8 cellular contexts compared by ENCODE assay signal in genomic region chr19:42480335-42481095, GRCh38. TPM values are rescaled to one million over a fixed set of nuclear protein-coding genes. Genes with fewer than 3 reads are reported as not detected.
DNase-seq lines count a peak whose midpoint lies in the region; ATAC-seq and TF ChIP-seq lines count a peak whose summit lies in the region.

No MANE protein-coding gene starts in this region.

- no peak overlapping the region for H3K4me2 ChIP-seq in mesenchymal stem cell (ENCODE audit: low read length, poor library complexity, severe bottlenecking)
- H3K4me2 ChIP-seq in MM.1S (ENCODE audit: low read depth, low read length) = no peak overlapping the region

- H3K9me3 Mint-ChIP-seq in CD4-positive, alpha-beta T cell = no peaks in the 10 kb centered on the region
- no peaks in the 10 kb centered on the region for H3K9me3 Mint-ChIP-seq in activated naive CD4-positive, alpha-beta T cell treated with anti-CD3 and anti-CD28 coated beads, Interleukin-2, amount 10 ng/mL, durations not matched to agents 7 days and 5 days

- no peak overlapping the region for H3K9ac ChIP-seq in mesenchymal stem cell (ENCODE audit: low read length)
- H3K9ac ChIP-seq in MM.1S (ENCODE audit: low read length) = no peak overlapping the region

- H3K36me3 Mint-ChIP-seq in CD4-positive, alpha-beta T cell (ENCODE audit: low read depth) = no peaks in the 10 kb centered on the region
- peaks cover 2% of the 10 kb centered on the region for H3K36me3 Mint-ChIP-seq in activated naive CD4-positive, alpha-beta T cell treated with anti-CD3 and anti-CD28 coated beads, Interleukin-2, amount 10 ng/mL, durations not matched to agents 7 days and 5 days

- H3K27me3 ChIP-seq in CD4-positive, alpha-beta T cell (ENCODE audit: control insufficient read depth, insufficient read depth, low read length) = no peaks in the 10 kb centered on the region
- H3K27me3 ChIP-seq in mesenchymal stem cell (ENCODE audit: control insufficient read depth in 1 of 2, insufficient read depth in 1 of 2, low read length in 2 of 2) (peaks cover 0 to 16% of the 10 kb centered on the region in 2 experiments), MM.1S (replicated peaks; ENCODE audit: insufficient read depth, low read length) (no peaks in the 10 kb centered on the region)

- no peak overlapping the region for H3K27ac ChIP-seq in CD4-positive, alpha-beta T cell (ENCODE audit: low read depth, low read length)
- H3K27ac ChIP-seq in mesenchymal stem cell (ENCODE audit: low read length, poor library complexity, severe bottlenecking) (no peak overlapping the region), MM.1S (ENCODE audit: low read length) (no peak overlapping the region)

- peaks cover 20% of the 10 kb centered on the region for H3K4me1 Mint-ChIP-seq in CD4-positive, alpha-beta T cell (ENCODE audit: low read depth)
- peaks cover 36% of the 10 kb centered on the region for H3K4me1 Mint-ChIP-seq in activated naive CD4-positive, alpha-beta T cell treated with anti-CD3 and anti-CD28 coated beads, Interleukin-2, amount 10 ng/mL, durations not matched to agents 7 days and 5 days

- no peak overlapping the region for H2AK5ac ChIP-seq in mesenchymal stem cell (ENCODE audit: low read length, severe bottlenecking)

- H3K18ac ChIP-seq in mesenchymal stem cell (ENCODE audit: low read depth in 1 of 2, low read length in 2 of 2) = no peak overlapping the region

- no peak overlapping the region for H4K8ac ChIP-seq in mesenchymal stem cell (ENCODE audit: low read length)

- no peak overlapping the region for H3K4ac ChIP-seq in mesenchymal stem cell (ENCODE audit: low read depth in 1 of 2, low read length in 2 of 2)

- H4K91ac ChIP-seq in mesenchymal stem cell (ENCODE audit: low read length) = no peak overlapping the region

- no peaks in the 10 kb centered on the region for H3K79me1 ChIP-seq in mesenchymal stem cell (replicated peaks; ENCODE audit: low read length, poor library complexity, severe bottlenecking)

- no peaks in the 10 kb centered on the region for H3K79me2 ChIP-seq in MM.1S (ENCODE audit: low read length)

- H2BK120ac ChIP-seq in mesenchymal stem cell (ENCODE audit: low read depth, low read length) = no peak overlapping the region

- H4K20me1 ChIP-seq in MM.1S (ENCODE audit: insufficient read depth, low read length) = no peaks in the 10 kb centered on the region

- no peaks in the 10 kb centered on the region for H3F3A ChIP-seq in MM.1S (ENCODE audit: insufficient read depth, low read length)

- H2AFZ ChIP-seq in mesenchymal stem cell (ENCODE audit: low read depth, low read length) (no peak overlapping the region), MM.1S (ENCODE audit: low read length) (no peak overlapping the region)

- H3K36me3 ChIP-seq in mesenchymal stem cell (ENCODE audit: control insufficient read depth in 1 of 2, insufficient read depth in 2 of 2, low read depth in 1 of 2, low read length in 2 of 2) = no peaks in the 10 kb centered on the region
- H3K36me3 ChIP-seq in MM.1S (replicated peaks; ENCODE audit: insufficient read depth, low read length) = no peaks in the 10 kb centered on the region

- peak overlapping the region; percentile 61 for H3K4me3 Mint-ChIP-seq in CD4-positive, alpha-beta T cell
- H3K4me3 Mint-ChIP-seq in activated naive CD4-positive, alpha-beta T cell treated with anti-CD3 and anti-CD28 coated beads, Interleukin-2, amount 10 ng/mL, durations not matched to agents 7 days and 5 days = peak overlapping the region; percentile 6

- no peaks in the 10 kb centered on the region for H3K27me3 Mint-ChIP-seq in CD4-positive, alpha-beta T cell
- no peaks in the 10 kb centered on the region for H3K27me3 Mint-ChIP-seq in activated naive CD4-positive, alpha-beta T cell treated with anti-CD3 and anti-CD28 coated beads, Interleukin-2, amount 10 ng/mL, durations not matched to agents 7 days and 5 days

- H3K9me2 ChIP-seq in MM.1S (replicated peaks; ENCODE audit: insufficient read depth, low read length) = no peaks in the 10 kb centered on the region

- no peak overlapping the region for H3K14ac ChIP-seq in mesenchymal stem cell (ENCODE audit: low read length in 2 of 2)

- WGBS in mesenchymal stem cell = 62% methylated on average over 5 of the region's 7 CpGs

- H3K4me1 ChIP-seq in mesenchymal stem cell (ENCODE audit: control insufficient read depth, insufficient read depth, low read depth, low read length) = no peaks in the 10 kb centered on the region
- H3K4me1 ChIP-seq in MM.1S (ENCODE audit: low read length) = no peaks in the 10 kb centered on the region

- no peak overlapping the region for H3K23ac ChIP-seq in mesenchymal stem cell (ENCODE audit: low read length in 2 of 2)

- H3K4me3 ChIP-seq in mesenchymal stem cell (ENCODE audit: insufficient read depth in 1 of 2, low read depth in 1 of 2, low read length in 2 of 2) = peak overlapping the region in 1 of 2 experiments; percentile 1
- H3K4me3 ChIP-seq in MM.1S (ENCODE audit: low read length) = no peak overlapping the region

- no peak for TF ChIP-seq CTCF in CD4-positive, alpha-beta T cell (IDR thresholded peaks at IDR 0.05)
- no peak for TF ChIP-seq CTCF in MM.1S (IDR thresholded peaks at IDR 0.05; ENCODE audit: low read length)

- CTCF ChIA-PET in CD4-positive, alpha-beta T cell (lab: Charles Lee) = interaction anchor here (0.7 kb wide), 1 partner anchor 29 kb away, joined by 5 read pairs; no protein-coding TSS in a partner anchor
- CTCF ChIA-PET in activated naive CD4-positive, alpha-beta T cell treated with anti-CD3 and anti-CD28 coated beads, Interleukin-2, amount 10 ng/mL, durations not matched to agents 7 days and 5 days (lab: Charles Lee) = no interaction called here

- no peak overlapping the region for H2BK5ac ChIP-seq in mesenchymal stem cell (ENCODE audit: low read depth, low read length, poor library complexity, severe bottlenecking)

- H3K9me3 ChIP-seq in CD4-positive, alpha-beta T cell (ENCODE audit: control insufficient read depth, low read length) = no peaks in the 10 kb centered on the region
- H3K9me3 ChIP-seq in mesenchymal stem cell (ENCODE audit: control insufficient read depth, low read length) (no peaks in the 10 kb centered on the region), MM.1S (replicated peaks; ENCODE audit: insufficient read depth, low read length) (no peaks in the 10 kb centered on the region)

- POLR2A ChIA-PET in CD4-positive, alpha-beta T cell (lab: Charles Lee) = no interaction called here

- intact Hi-C loops in CD4-positive, alpha-beta T cell (cut with DNase I, micrococcal nuclease) = no loop called here

- DNase-seq in CD4-positive, alpha-beta T cell = peak in 3 of 10 experiments; percentile 0 to 7 (median 4)
- peak; percentile 76 for DNase-seq in M059J (ENCODE audit: low read depth)
- DNase-seq in activated naive CD4-positive, alpha-beta T cell treated with anti-CD3 and anti-CD28 coated beads, Interleukin-2, amount 10 ng/mL, durations not matched to agents 7 days and 5 days = peak; percentile 31
- peak; percentile 41 for DNase-seq in mesenchymal stem cell
- no peak for DNase-seq in MM.1S

- no peak overlapping the region for H2BK15ac ChIP-seq in mesenchymal stem cell (ENCODE audit: low read depth, poor library complexity, severe bottlenecking)

- ATAC-seq in CD4-positive, alpha-beta T cell (ENCODE audit: poor library complexity) = no peak
- ATAC-seq in GM18511 (IDR thresholded peaks at IDR 0.05; ENCODE audit: unreplicated experiment) = no peak
- ATAC-seq in GM19328 (IDR thresholded peaks at IDR 0.05; ENCODE audit: unreplicated experiment) = no peak
- no peak for ATAC-seq in GM18870 (IDR thresholded peaks at IDR 0.05; ENCODE audit: unreplicated experiment)

- H2BK12ac ChIP-seq in mesenchymal stem cell (ENCODE audit: low read length in 2 of 2) = no peak overlapping the region

- peak overlapping the region; percentile 42 for H3K27ac Mint-ChIP-seq in CD4-positive, alpha-beta T cell
- peak overlapping the region; percentile 73 for H3K27ac Mint-ChIP-seq in activated naive CD4-positive, alpha-beta T cell treated with anti-CD3 and anti-CD28 coated beads, Interleukin-2, amount 10 ng/mL, durations not matched to agents 7 days and 5 days

RNA-seq across cellular contexts. Expression of gene CXCL17, which starts 37.8 kb away (rescaled TPM):
- not detected for total RNA-seq in CD4-positive, alpha-beta T cell
- total RNA-seq in M059J (2014; rRNA removed; shearing (Covaris generic)) = not detected in 2 replicates
- not detected for polyA plus RNA-seq in mesenchymal stem cell (2013, experiment 1 of 2)
- not detected for polyA plus RNA-seq in mesenchymal stem cell (2013, experiment 2 of 2)

RNA-seq across cellular contexts. Expression of gene CEACAM1, which starts 47.8 kb away (rescaled TPM):
- 1 to 10 TPM; 1.2 to 2.0 TPM for total RNA-seq in CD4-positive, alpha-beta T cell
- total RNA-seq in M059J (2014; rRNA removed; shearing (Covaris generic)) = 0.62 and 0.98 TPM in 2 replicates
- polyA plus RNA-seq in mesenchymal stem cell (2013, experiment 1 of 2) = 0.99 TPM
- polyA plus RNA-seq in mesenchymal stem cell (2013, experiment 2 of 2) = 1.0 TPM

RNA-seq across cellular contexts. Expression of gene LIPE, which starts 53.3 kb away (rescaled TPM):
- 1 to 10 TPM; 7.6 to 8.2 TPM for total RNA-seq in CD4-positive, alpha-beta T cell
- total RNA-seq in M059J (2014; rRNA removed; shearing (Covaris generic)) = 0.17 and 3.3 TPM in 2 replicates
- 1.6 TPM for polyA plus RNA-seq in mesenchymal stem cell (2013, experiment 1 of 2)
- polyA plus RNA-seq in mesenchymal stem cell (2013, experiment 2 of 2) = 2.0 TPM
